In genomic region chr2:172480301-172481218, GRCh38 we compare ENCODE assay signal across 1 cellular context.
TF ChIP-seq lines count a peak whose summit lies in the region.

No MANE protein-coding gene starts in this region.

TF ChIP-seq in WTC11, 78 proteins besides CTCF, POLR2A, EP300 and RAD21 (continued from another document):
- no peak for TF ChIP-seq ARID4B (CRISPR knock-in tag; IDR thresholded peaks at IDR 0.05; ENCODE audit: borderline replicate concordance)
- no peak for TF ChIP-seq ZNF317 (CRISPR knock-in tag; IDR thresholded peaks at IDR 0.05; ENCODE audit: borderline replicate concordance, low read depth)
- TF ChIP-seq FOXJ3 (CRISPR knock-in tag; IDR thresholded peaks at IDR 0.05; ENCODE audit: borderline replicate concordance) = no peak
- TF ChIP-seq MAX (CRISPR knock-in tag; IDR thresholded peaks at IDR 0.05) = no peak
- TF ChIP-seq SP1 (CRISPR knock-in tag; conservative IDR thresholded peaks at IDR 0.05) = no peak
TF ChIP-seq in WTC11: peak in this region for 0.
